1 cellular context compared by ENCODE assay signal in the genomic region with DNA sequence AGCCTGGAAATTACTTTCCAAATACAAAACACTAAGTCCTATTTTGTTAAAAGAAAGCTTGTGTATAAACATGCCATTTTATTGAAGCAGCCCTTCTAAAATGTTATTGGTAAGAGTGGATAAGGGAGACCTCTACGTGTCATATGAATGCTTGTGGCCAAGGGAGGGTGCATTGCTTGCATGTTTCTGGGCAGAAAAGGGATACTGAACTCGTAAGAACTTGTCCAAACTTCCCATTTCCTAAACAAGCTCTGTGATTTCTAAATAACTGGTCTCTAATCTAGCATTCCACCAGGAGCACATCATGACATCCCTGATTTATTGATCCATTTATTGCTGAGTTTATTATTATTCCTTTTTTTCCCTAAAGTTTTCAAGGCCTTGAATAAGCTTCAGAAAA.
TF ChIP-seq lines count a peak whose summit lies in the region.

No MANE protein-coding gene starts in this region.

TF ChIP-seq in IMR-90, 13 proteins besides CTCF, POLR2A, EP300 and RAD21:
- TF ChIP-seq RFX5 (IDR thresholded peaks at IDR 0.05; ENCODE audit: low read depth, low read length) (peak; percentile 36; the same call in 1 of the 2 replicates), BHLHE40 (IDR thresholded peaks at IDR 0.05; ENCODE audit: low read depth, low read length) (0 out of 2 replicates have a peak, but pooled peaks have one; percentile 25), CEBPB (IDR thresholded peaks at IDR 0.05; ENCODE audit: low read depth, low read length) (peak; percentile 70), USF2 (IDR thresholded peaks at IDR 0.05; ENCODE audit: low read depth, low read length) (no peak), MAFK (IDR thresholded peaks at IDR 0.05; ENCODE audit: low read depth, low read length) (0 out of 2 replicates have a peak, but pooled peaks have one; percentile 0)
